Comparison of ENCODE assay signal across 18 cellular contexts in genomic region chr18:57942090-57942489, GRCh38.
DNase-seq lines count a peak whose midpoint lies in the region; ATAC-seq and TF ChIP-seq lines count a peak whose summit lies in the region.
"Had no signal": no experiment of that assay in that cellular context is flagged by ENCODE, and none has a peak within 500 bp of the region (broad histone marks: within the 10 kb centered on the region; RNA-seq: fewer than 3 reads in every experiment).

No MANE protein-coding gene starts in this region.

- no peak overlapping the region for H3K27ac Mint-ChIP-seq in MCF 10A (ENCODE audit: low read depth, unreplicated experiment)

- peak; percentile 96 for ATAC-seq in RWPE2 (ENCODE audit: low read depth)
- ATAC-seq: A549, K562 had no signal

- no peak for TF ChIP-seq EP300 in esophagus muscularis mucosa (IDR thresholded peaks at IDR 0.05)

- no peaks in the 10 kb centered on the region for H3K4me1 ChIP-seq in breast epithelium
- H3K4me1 ChIP-seq in RWPE2 (ENCODE audit: insufficient read depth, poor library complexity, severe bottlenecking) = peaks cover 31% of the 10 kb centered on the region
- H3K4me1 ChIP-seq in esophagus muscularis mucosa = no peaks in the 10 kb centered on the region
- H3K4me1 ChIP-seq: A549, HAP-1 had no signal

- H3K36me3 ChIP-seq in breast epithelium (no peaks in the 10 kb centered on the region), RWPE2 (ENCODE audit: low read depth) (no peaks in the 10 kb centered on the region), esophagus muscularis mucosa (no peaks in the 10 kb centered on the region)
- H3K36me3 ChIP-seq: BLaER1 treated with 17β-estradiol and CSF1 and Interleukin-3, amounts not matched to agents 10 nM and 100 nM; HAP-1 had no signal

- H3K4me3 ChIP-seq in breast epithelium (no peak overlapping the region), RWPE2 (ENCODE audit: severe bottlenecking) (no peak overlapping the region), esophagus muscularis mucosa (no peak overlapping the region), dorsolateral prefrontal cortex (no peak overlapping the region)
- H3K4me3 ChIP-seq: A549; BLaER1 treated with 17β-estradiol and CSF1 and Interleukin-3, amounts not matched to agents 10 nM and 100 nM; HAP-1; K562 had no signal

- no peaks in the 10 kb centered on the region for H3K27me3 ChIP-seq in breast epithelium
- H3K27me3 ChIP-seq in RWPE2 (ENCODE audit: insufficient read depth, poor library complexity, severe bottlenecking) = no peaks in the 10 kb centered on the region
- no peaks in the 10 kb centered on the region for H3K27me3 ChIP-seq in esophagus muscularis mucosa
- peaks cover 0 to 32% (median 0%) of the 10 kb centered on the region in 45 donors for H3K27me3 ChIP-seq in dorsolateral prefrontal cortex
- H3K27me3 ChIP-seq: BLaER1 treated with 17β-estradiol and CSF1 and Interleukin-3, amounts not matched to agents 10 nM and 100 nM had no signal

- POLR2A ChIA-PET in MCF 10A (lab: Yijun Ruan, JAX) = interaction anchor here (0.6 to 3.0 kb wide), 15 partner anchors 12 to 729 kb away, joined by 3 to 19 read pairs (median 4); partner anchors contain the start of gene MALT1

- DNase-seq in MCF 10A (ENCODE audit: unreplicated experiment) (peak; percentile 91), breast epithelium (ENCODE audit: low spot score in 2 of 2) (no peak), RWPE2 (ENCODE audit: low spot score) (peak; percentile 77), esophagus muscularis mucosa (ENCODE audit: extremely low spot score) (peak; percentile 53), activated gamma-delta T cell (lab: John Stamatoyannopoulos, UW) (no peak), GM19238 (ENCODE audit: insufficient read length, low spot score) (no peak), DMS153 (lab: John Stamatoyannopoulos, UW) (no peak), dorsolateral prefrontal cortex (no peak)
- DNase-seq: DMS53, NCI-H1436, NCI-H2029, NCI-H510A, SIG-M5 had no signal

- no peak for TF ChIP-seq CTCF in MCF 10A (IDR thresholded peaks at IDR 0.05; ENCODE audit: unreplicated experiment)
- TF ChIP-seq CTCF in breast epithelium (IDR thresholded peaks at IDR 0.05) = no peak
- no peak for TF ChIP-seq CTCF in RWPE2 (IDR thresholded peaks at IDR 0.05; ENCODE audit: poor library complexity, severe bottlenecking)
- no peak for TF ChIP-seq CTCF in esophagus muscularis mucosa (IDR thresholded peaks at IDR 0.05)
- TF ChIP-seq CTCF in dorsolateral prefrontal cortex (IDR thresholded peaks at IDR 0.05 in 54 of 56, conservative IDR thresholded peaks at IDR 0.05 in 2 of 56; ENCODE audit: low read depth in 1 of 56, partially characterized antibody in 56 of 56) = no peak

- BruUV-seq in MCF 10A (replicated peaks; lab: Mats Ljungman, UMichigan) = no TSS peak

- CTCF ChIA-PET in MCF 10A (lab: Yijun Ruan, JAX) = interaction anchor here (0.6 to 1.9 kb wide), 6 partner anchors 9 to 163 kb away, joined by 3 to 9 read pairs (median 3); no protein-coding TSS in a partner anchor

- H3K4me1 Mint-ChIP-seq in MCF 10A (ENCODE audit: insufficient read depth, unreplicated experiment) = peaks cover 23% of the 10 kb centered on the region

- TF ChIP-seq POLR2A in breast epithelium (IDR thresholded peaks at IDR 0.05) = no peak
- no peak for TF ChIP-seq POLR2A in esophagus muscularis mucosa (IDR thresholded peaks at IDR 0.05; ENCODE audit: low read depth)

- no peaks in the 10 kb centered on the region for H3K27me3 Mint-ChIP-seq in MCF 10A (ENCODE audit: insufficient read depth, unreplicated experiment)

- no peak overlapping the region for H3K27ac ChIP-seq in breast epithelium
- peak overlapping the region; percentile 50 for H3K27ac ChIP-seq in RWPE2 (ENCODE audit: poor library complexity, severe bottlenecking)
- H3K27ac ChIP-seq in esophagus muscularis mucosa (replicated peaks in 1 of 4) = no peak overlapping the region
- H3K27ac ChIP-seq in dorsolateral prefrontal cortex = no peak overlapping the region
- H3K27ac ChIP-seq: A549; BLaER1 treated with 17β-estradiol and CSF1 and Interleukin-3, amounts not matched to agents 10 nM and 100 nM; HL-60 had no signal

- H3K36me3 Mint-ChIP-seq in MCF 10A (ENCODE audit: insufficient read depth, unreplicated experiment) = no peaks in the 10 kb centered on the region

- H3K4me3 Mint-ChIP-seq in MCF 10A (ENCODE audit: unreplicated experiment) = no peak overlapping the region

- no peaks in the 10 kb centered on the region for H3K9me3 Mint-ChIP-seq in MCF 10A (ENCODE audit: unreplicated experiment)

- H3K9me3 ChIP-seq in breast epithelium (no peaks in the 10 kb centered on the region), RWPE2 (ENCODE audit: severe bottlenecking) (no peaks in the 10 kb centered on the region), esophagus muscularis mucosa (no peaks in the 10 kb centered on the region)
- H3K9me3 ChIP-seq: A549; BLaER1 treated with 17β-estradiol and CSF1 and Interleukin-3, amounts not matched to agents 10 nM and 100 nM; HAP-1 had no signal

- 81% methylated on average over 4 of the region's 4 CpGs for WGBS in esophagus muscularis mucosa

- intact Hi-C loops in MCF 10A (cut with micrococcal nuclease) = no loop called here
- intact Hi-C loops in breast epithelium (cut with DNase I; ENCODE audit: low total_unique reads) = no loop called here
- intact Hi-C loops in esophagus muscularis mucosa (cut with DNase I) = no loop called here
- intact Hi-C loops in dorsolateral prefrontal cortex (cut with DNase I) = no loop called here

Comparison
In these comparisons a context has a peak if more than half of its experiments do, and no peak if none do; other contexts are left out.
1. DNase-seq: peak in MCF 10A (single experiment), RWPE2 (single experiment) and esophagus muscularis mucosa (single experiment); none in breast epithelium (0 of 2), activated gamma-delta T cell (single experiment), GM19238 (single experiment), DMS153 (single experiment) and dorsolateral prefrontal cortex (0 of 10).